In the genomic region with DNA sequence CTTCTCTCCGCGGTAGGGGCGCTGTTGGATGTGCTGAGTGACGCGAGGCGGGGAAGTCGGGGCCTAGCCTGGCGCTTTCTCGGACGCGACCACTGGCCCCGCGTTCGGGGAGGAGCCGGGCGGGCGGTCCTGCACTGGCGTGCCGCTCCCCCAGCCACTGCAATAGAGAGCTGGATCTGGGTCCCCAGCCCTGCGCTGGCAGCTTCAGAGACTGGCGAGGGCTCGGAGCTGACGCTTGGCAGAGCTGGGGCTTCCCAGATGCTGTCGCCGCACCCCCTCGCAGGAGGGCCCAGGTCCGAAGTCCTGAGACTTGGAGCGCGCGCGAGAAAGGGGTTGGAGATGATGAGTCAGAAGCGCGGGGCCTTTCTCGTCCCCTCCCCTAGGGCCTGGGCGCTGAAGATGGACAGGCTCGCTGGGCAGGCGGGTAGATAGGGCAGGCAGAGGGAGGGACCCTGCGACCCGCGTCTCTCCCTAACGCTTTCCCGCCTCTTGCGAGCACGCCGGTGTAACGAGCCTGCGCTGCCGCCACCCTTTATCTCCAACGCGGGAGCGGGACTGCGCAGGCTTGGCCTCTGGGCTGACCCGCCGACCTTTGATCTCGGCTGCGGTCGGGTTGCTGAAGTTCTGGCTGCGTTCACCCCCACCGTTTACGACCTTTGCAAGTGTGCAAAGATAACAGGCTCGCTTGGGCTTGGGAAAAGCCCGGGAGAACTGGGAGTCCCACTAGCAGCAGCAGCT, we compare ENCODE assay signal across 1 cellular context.
A peak's percentile ranks its signal among the peaks of the same experiment; 100 is the strongest.
TF ChIP-seq lines count a peak whose summit lies in the region.

No MANE protein-coding gene starts in this region.

TF ChIP-seq in H1, 55 proteins besides CTCF, POLR2A, EP300 and RAD21:
- TF ChIP-seq BRCA1 (IDR thresholded peaks at IDR 0.05; ENCODE audit: low read depth, low read length) (peak; percentile 82), CBX8 (IDR thresholded peaks at IDR 0.05; ENCODE audit: borderline replicate concordance, low read depth, low read length) (no peak), KDM5A (IDR thresholded peaks at IDR 0.05; ENCODE audit: low read length) (no peak), KDM4A (IDR thresholded peaks at IDR 0.05; ENCODE audit: low read depth, low read length, severe bottlenecking) (peak; percentile 84), YY1 (IDR thresholded peaks at IDR 0.05; ENCODE audit: low read depth, low read length) (no peak), TEAD4 (IDR thresholded peaks at IDR 0.05; ENCODE audit: low read depth, low read length) (no peak), TAF1 (IDR thresholded peaks at IDR 0.05; ENCODE audit: low read depth, low read length) (peak; percentile 85), PHF8 (conservative IDR thresholded peaks at IDR 0.05; ENCODE audit: low read depth, low read length) (peak; percentile 86), CTBP2 (IDR thresholded peaks at IDR 0.05; ENCODE audit: borderline replicate concordance, insufficient read depth, insufficient read length, low read length) (no peak), POU5F1 (IDR thresholded peaks at IDR 0.05; ENCODE audit: low read depth, low read length) (no peak), TCF12 (IDR thresholded peaks at IDR 0.05; ENCODE audit: low read depth, low read length) (no peak), POLR2AphosphoS5 (IDR thresholded peaks at IDR 0.05; ENCODE audit: low read depth, low read length) (peak; percentile 84), MAFK (IDR thresholded peaks at IDR 0.05; ENCODE audit: low read depth, low read length) (peak; percentile 71; the same call in 1 of the 2 replicates), CBX5 (IDR thresholded peaks at IDR 0.05; ENCODE audit: low read depth, low read length) (no peak), ASH2L (IDR thresholded peaks at IDR 0.05; ENCODE audit: low read length) (no peak), JUN (IDR thresholded peaks at IDR 0.05; ENCODE audit: low read depth, low read length) (0 out of 2 replicates have a peak, but pooled peaks have one; percentile 42), RBBP5 (IDR thresholded peaks at IDR 0.05; ENCODE audit: borderline replicate concordance, low read depth, low read length) (peak; percentile 28; the same call in 1 of the 2 replicates), USF2 (IDR thresholded peaks at IDR 0.05; ENCODE audit: low read length) (no peak), SIRT6 (IDR thresholded peaks at IDR 0.05; ENCODE audit: low read length) (no peak), KDM1A (IDR thresholded peaks at IDR 0.05; ENCODE audit: borderline replicate concordance, low read length) (no peak), JUND (IDR thresholded peaks at IDR 0.05; ENCODE audit: low read length) (peak; percentile 97), CEBPB (IDR thresholded peaks at IDR 0.05; ENCODE audit: low read depth, low read length) (no peak), EGR1 (IDR thresholded peaks at IDR 0.05; ENCODE audit: borderline replicate concordance, low read depth, low read length) (peak; percentile 66; the same call in 1 of the 2 replicates), TBP (IDR thresholded peaks at IDR 0.05; ENCODE audit: low read depth, low read length) (peak; percentile 84), SIN3A (conservative IDR thresholded peaks at IDR 0.05 in 1 of 2, IDR thresholded peaks at IDR 0.05 in 1 of 2; ENCODE audit: low read depth in 1 of 2, low read length in 2 of 2) (peak in 1 of 2 experiments; percentile 83; a peak in 2 of 4 replicates), NANOG (IDR thresholded peaks at IDR 0.05; ENCODE audit: insufficient read depth, low read depth, low read length, poor library complexity, severe bottlenecking) (peak; percentile 0), CREB1 (IDR thresholded peaks at IDR 0.05) (peak; percentile 89), NRF1 (IDR thresholded peaks at IDR 0.05; ENCODE audit: low read depth, low read length) (no peak), TAF7 (optimal IDR thresholded peaks at IDR 0.05; ENCODE audit: borderline replicate concordance, low read depth, low read length) (no peak), CHD7 (IDR thresholded peaks at IDR 0.05; ENCODE audit: insufficient replicate concordance, low read length) (no peak), HDAC6 (IDR thresholded peaks at IDR 0.05; ENCODE audit: low read depth, low read length) (no peak), CHD2 (IDR thresholded peaks at IDR 0.05; ENCODE audit: low read length) (peak; percentile 95), SAP30 (IDR thresholded peaks at IDR 0.05; ENCODE audit: insufficient read depth, insufficient replicate concordance, low read length) (peak; percentile 60), CHD1 (IDR thresholded peaks at IDR 0.05; ENCODE audit: low read depth, low read length) (peak; percentile 94), SP1 (IDR thresholded peaks at IDR 0.05; ENCODE audit: low read depth, low read length) (no peak; the same call in 1 of the 2 replicates), SIX5 (IDR thresholded peaks at IDR 0.05; ENCODE audit: low read depth, low read length) (no peak), ATF3 (IDR thresholded peaks at IDR 0.05; ENCODE audit: insufficient read depth, low read depth, low read length) (no peak), SP2 (IDR thresholded peaks at IDR 0.05; ENCODE audit: low read length) (no peak), RXRA (IDR thresholded peaks at IDR 0.05; ENCODE audit: insufficient read depth, low read depth, low read length) (no peak), ATF2 (IDR thresholded peaks at IDR 0.05; ENCODE audit: low read length) (no peak), GABPA (IDR thresholded peaks at IDR 0.05; ENCODE audit: borderline replicate concordance, insufficient read depth, low read length) (no peak), RNF2 (IDR thresholded peaks at IDR 0.05; ENCODE audit: borderline replicate concordance, low read depth, low read length, missing control alignments, poor library complexity, severe bottlenecking) (no peak), SP4 (IDR thresholded peaks at IDR 0.05; ENCODE audit: low read length) (0 out of 2 replicates have a peak, but pooled peaks have one; percentile 19), BCL11A (IDR thresholded peaks at IDR 0.05; ENCODE audit: low read depth in 2 of 2, low read length in 2 of 2) (no peak)
- TF ChIP-seq, protein P1, sequence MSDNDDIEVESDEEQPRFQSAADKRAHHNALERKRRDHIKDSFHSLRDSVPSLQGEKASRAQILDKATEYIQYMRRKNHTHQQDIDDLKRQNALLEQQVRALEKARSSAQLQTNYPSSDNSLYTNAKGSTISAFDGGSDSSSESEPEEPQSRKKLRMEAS (IDR thresholded peaks at IDR 0.05), result peak; percentile 55
- TF ChIP-seq, protein P2, sequence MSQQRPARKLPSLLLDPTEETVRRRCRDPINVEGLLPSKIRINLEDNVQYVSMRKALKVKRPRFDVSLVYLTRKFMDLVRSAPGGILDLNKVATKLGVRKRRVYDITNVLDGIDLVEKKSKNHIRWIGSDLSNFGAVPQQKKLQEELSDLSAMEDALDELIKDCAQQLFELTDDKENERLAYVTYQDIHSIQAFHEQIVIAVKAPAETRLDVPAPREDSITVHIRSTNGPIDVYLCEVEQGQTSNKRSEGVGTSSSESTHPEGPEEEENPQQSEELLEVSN (IDR thresholded peaks at IDR 0.05), result peak; percentile 86
